In the genomic region with DNA sequence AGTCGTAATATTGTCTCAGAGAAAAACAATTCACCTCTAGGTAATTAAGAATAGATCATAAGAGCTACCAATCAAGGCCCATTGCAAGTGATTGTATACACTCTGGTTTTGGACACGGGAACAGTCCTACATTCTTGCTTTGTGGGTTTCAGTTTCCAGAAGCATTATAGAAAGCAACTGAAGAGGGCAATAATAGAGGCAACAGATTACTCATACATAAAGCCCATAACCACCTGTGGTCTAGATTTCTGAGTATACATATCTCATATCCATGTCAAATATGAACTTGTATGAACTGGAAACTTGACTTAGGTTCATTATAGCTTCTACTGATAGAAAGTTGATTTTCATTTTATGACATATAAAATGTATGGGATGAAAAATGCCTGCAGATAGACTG, we compare ENCODE assay signal across 1 cellular context.
A peak's percentile ranks its signal among the peaks of the same experiment; 100 is the strongest.
TF ChIP-seq lines count a peak whose summit lies in the region.

No MANE protein-coding gene starts in this region.

TF ChIP-seq in GM12878, 131 proteins besides CTCF, POLR2A, EP300 and RAD21 (continued from another document):
- TF ChIP-seq ETV6 (conservative IDR thresholded peaks at IDR 0.05 in 1 of 2, IDR thresholded peaks at IDR 0.05 in 1 of 2; ENCODE audit: borderline replicate concordance in 1 of 2, low read depth in 1 of 2), result peak in 1 of 2 experiments; percentile 69; a peak in 1 of 4 replicates
- no peak for TF ChIP-seq HDAC2 (IDR thresholded peaks at IDR 0.05)
- TF ChIP-seq ATF7 (IDR thresholded peaks at IDR 0.05; ENCODE audit: low read depth), result peak; percentile 44; the same call in 1 of the 2 replicates
- peak; percentile 79 for TF ChIP-seq BCL11A (IDR thresholded peaks at IDR 0.05; ENCODE audit: low read depth, low read length)
- peak; percentile 71; the same call in 1 of the 2 replicates for TF ChIP-seq NR2F1 (conservative IDR thresholded peaks at IDR 0.05)
- TF ChIP-seq PML (IDR thresholded peaks at IDR 0.05; ENCODE audit: low read length), result peak; percentile 45; the same call in 1 of the 2 replicates
- TF ChIP-seq CEBPB (IDR thresholded peaks at IDR 0.05; ENCODE audit: borderline replicate concordance in 1 of 2, low read depth in 2 of 2, low read length in 2 of 2), result peak in 1 of 2 experiments; percentile 77; a peak in 1 of 4 replicates
- peak; percentile 79; the same call in 1 of the 2 replicates for TF ChIP-seq ZNF24 (IDR thresholded peaks at IDR 0.05)
- peak; percentile 91 for TF ChIP-seq ZNF217 (IDR thresholded peaks at IDR 0.05)
- TF ChIP-seq, protein P1, sequence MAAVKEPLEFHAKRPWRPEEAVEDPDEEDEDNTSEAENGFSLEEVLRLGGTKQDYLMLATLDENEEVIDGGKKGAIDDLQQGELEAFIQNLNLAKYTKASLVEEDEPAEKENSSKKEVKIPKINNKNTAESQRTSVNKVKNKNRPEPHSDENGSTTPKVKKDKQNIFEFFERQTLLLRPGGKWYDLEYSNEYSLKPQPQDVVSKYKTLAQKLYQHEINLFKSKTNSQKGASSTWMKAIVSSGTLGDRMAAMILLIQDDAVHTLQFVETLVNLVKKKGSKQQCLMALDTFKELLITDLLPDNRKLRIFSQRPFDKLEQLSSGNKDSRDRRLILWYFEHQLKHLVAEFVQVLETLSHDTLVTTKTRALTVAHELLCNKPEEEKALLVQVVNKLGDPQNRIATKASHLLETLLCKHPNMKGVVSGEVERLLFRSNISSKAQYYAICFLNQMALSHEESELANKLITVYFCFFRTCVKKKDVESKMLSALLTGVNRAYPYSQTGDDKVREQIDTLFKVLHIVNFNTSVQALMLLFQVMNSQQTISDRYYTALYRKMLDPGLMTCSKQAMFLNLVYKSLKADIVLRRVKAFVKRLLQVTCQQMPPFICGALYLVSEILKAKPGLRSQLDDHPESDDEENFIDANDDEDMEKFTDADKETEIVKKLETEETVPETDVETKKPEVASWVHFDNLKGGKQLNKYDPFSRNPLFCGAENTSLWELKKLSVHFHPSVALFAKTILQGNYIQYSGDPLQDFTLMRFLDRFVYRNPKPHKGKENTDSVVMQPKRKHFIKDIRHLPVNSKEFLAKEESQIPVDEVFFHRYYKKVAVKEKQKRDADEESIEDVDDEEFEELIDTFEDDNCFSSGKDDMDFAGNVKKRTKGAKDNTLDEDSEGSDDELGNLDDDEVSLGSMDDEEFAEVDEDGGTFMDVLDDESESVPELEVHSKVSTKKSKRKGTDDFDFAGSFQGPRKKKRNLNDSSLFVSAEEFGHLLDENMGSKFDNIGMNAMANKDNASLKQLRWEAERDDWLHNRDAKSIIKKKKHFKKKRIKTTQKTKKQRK (IDR thresholded peaks at IDR 0.05; ENCODE audit: low read depth, low read length), result no peak
- peak; percentile 100 for TF ChIP-seq RUNX3 (IDR thresholded peaks at IDR 0.05; ENCODE audit: low read length)
- no peak; the same call in 1 of the 2 replicates for TF ChIP-seq BACH1 (IDR thresholded peaks at IDR 0.05; ENCODE audit: borderline replicate concordance)
- TF ChIP-seq, protein P2, sequence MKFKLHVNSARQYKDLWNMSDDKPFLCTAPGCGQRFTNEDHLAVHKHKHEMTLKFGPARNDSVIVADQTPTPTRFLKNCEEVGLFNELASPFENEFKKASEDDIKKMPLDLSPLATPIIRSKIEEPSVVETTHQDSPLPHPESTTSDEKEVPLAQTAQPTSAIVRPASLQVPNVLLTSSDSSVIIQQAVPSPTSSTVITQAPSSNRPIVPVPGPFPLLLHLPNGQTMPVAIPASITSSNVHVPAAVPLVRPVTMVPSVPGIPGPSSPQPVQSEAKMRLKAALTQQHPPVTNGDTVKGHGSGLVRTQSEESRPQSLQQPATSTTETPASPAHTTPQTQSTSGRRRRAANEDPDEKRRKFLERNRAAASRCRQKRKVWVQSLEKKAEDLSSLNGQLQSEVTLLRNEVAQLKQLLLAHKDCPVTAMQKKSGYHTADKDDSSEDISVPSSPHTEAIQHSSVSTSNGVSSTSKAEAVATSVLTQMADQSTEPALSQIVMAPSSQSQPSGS (IDR thresholded peaks at IDR 0.05; ENCODE audit: low read length), result peak; percentile 90
- peak; percentile 85 for TF ChIP-seq MEF2A (IDR thresholded peaks at IDR 0.05; ENCODE audit: insufficient read depth, low read depth, low read length)
- TF ChIP-seq FOS (IDR thresholded peaks at IDR 0.05; ENCODE audit: borderline replicate concordance, extremely low read depth, insufficient read length), result no peak
- no peak for TF ChIP-seq ZNF207 (IDR thresholded peaks at IDR 0.05; ENCODE audit: borderline replicate concordance)
- TF ChIP-seq CBFB (IDR thresholded peaks at IDR 0.05; ENCODE audit: low read depth), result peak; percentile 94; the same call in 1 of the 2 replicates
- no peak for TF ChIP-seq JUND (IDR thresholded peaks at IDR 0.05; ENCODE audit: low read depth, low read length)
- no peak for TF ChIP-seq ZNF384 (IDR thresholded peaks at IDR 0.05; ENCODE audit: borderline replicate concordance, low read depth, low read length)
- no peak for TF ChIP-seq SREBF1 (IDR thresholded peaks at IDR 0.05; ENCODE audit: low read length)
- TF ChIP-seq TBL1XR1 (IDR thresholded peaks at IDR 0.05; ENCODE audit: low read depth, low read length), result peak; percentile 86; the same call in 1 of the 2 replicates
- TF ChIP-seq STAT1 (conservative IDR thresholded peaks at IDR 0.05), result no peak
- TF ChIP-seq LARP7 (IDR thresholded peaks at IDR 0.05), result no peak
- TF ChIP-seq ZBED1 (IDR thresholded peaks at IDR 0.05; ENCODE audit: borderline replicate concordance), result peak; percentile 84; the same call in 1 of the 2 replicates
- no peak for TF ChIP-seq NFYA (IDR thresholded peaks at IDR 0.05; ENCODE audit: borderline replicate concordance, low read depth, low read length)
- peak; percentile 91 for TF ChIP-seq MTA2 (IDR thresholded peaks at IDR 0.05; ENCODE audit: low read depth)
- TF ChIP-seq EED (IDR thresholded peaks at IDR 0.05; ENCODE audit: low read depth), result peak; percentile 87
- peak; percentile 97 for TF ChIP-seq NFIC (IDR thresholded peaks at IDR 0.05; ENCODE audit: low read depth, low read length)
- peak; percentile 31; the same call in 1 of the 2 replicates for TF ChIP-seq CREB1 (IDR thresholded peaks at IDR 0.05; ENCODE audit: low read depth)
- peak; percentile 58 to 71; a peak in 3 of 4 replicates for TF ChIP-seq BHLHE40 (IDR thresholded peaks at IDR 0.05; ENCODE audit: borderline replicate concordance in 1 of 2, low read depth in 2 of 2, low read length in 1 of 2)
- no peak for TF ChIP-seq ZNF622 (IDR thresholded peaks at IDR 0.05)
- peak; percentile 79 for TF ChIP-seq CREM (IDR thresholded peaks at IDR 0.05; ENCODE audit: low read depth)
- TF ChIP-seq GABPA (IDR thresholded peaks at IDR 0.05; ENCODE audit: low read depth), result peak; percentile 29; the same call in 1 of the 2 replicates
- TF ChIP-seq PAX5 (IDR thresholded peaks at IDR 0.05; ENCODE audit: borderline replicate concordance, low read depth, low read length), result peak; percentile 82; the same call in 1 of the 2 replicates
- TF ChIP-seq IKZF1 (conservative IDR thresholded peaks at IDR 0.05), result peak; percentile 66
- TF ChIP-seq CBX5 (IDR thresholded peaks at IDR 0.05; ENCODE audit: low read depth), result 0 out of 2 replicates have a peak, but pooled peaks have one; percentile 36
- peak; percentile 58; the same call in 1 of the 2 replicates for TF ChIP-seq TCF3 (IDR thresholded peaks at IDR 0.05; ENCODE audit: borderline replicate concordance, insufficient read depth, low read depth, low read length)
- peak; percentile 86 for TF ChIP-seq FOXM1 (IDR thresholded peaks at IDR 0.05; ENCODE audit: low read depth, low read length)
- TF ChIP-seq IRF4 (IDR thresholded peaks at IDR 0.05; ENCODE audit: low read depth, low read length), result peak; percentile 84; the same call in 1 of the 2 replicates
- TF ChIP-seq POLR2AphosphoS5 (IDR thresholded peaks at IDR 0.05; ENCODE audit: low read length), result no peak
